Comparison of ENCODE assay signal across 1 cellular context in the genomic region with DNA sequence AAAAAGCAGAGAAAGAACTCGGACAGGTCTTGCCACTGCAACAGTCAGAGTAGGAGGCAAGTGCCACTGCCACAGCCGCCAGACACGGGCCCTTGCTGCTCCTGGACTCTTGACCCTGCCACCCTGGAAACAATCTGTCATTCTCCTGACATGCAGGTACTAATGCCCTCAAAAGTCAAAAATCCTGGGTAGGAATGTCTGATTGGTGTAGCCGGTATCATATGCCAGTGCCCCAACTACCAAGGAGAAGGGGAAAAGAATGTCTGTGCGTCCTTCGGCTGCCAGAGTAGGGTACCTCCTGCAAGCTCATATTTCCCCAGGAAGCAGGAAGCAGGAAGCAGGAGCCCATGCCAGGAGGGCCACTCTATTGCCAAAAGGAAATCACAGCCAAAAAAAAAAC.
TF ChIP-seq lines count a peak whose summit lies in the region.

No MANE protein-coding gene starts in this region.

TF ChIP-seq in liver, 16 proteins besides CTCF, POLR2A, EP300 and RAD21 (continued from another document):
- TF ChIP-seq, protein P1, sequence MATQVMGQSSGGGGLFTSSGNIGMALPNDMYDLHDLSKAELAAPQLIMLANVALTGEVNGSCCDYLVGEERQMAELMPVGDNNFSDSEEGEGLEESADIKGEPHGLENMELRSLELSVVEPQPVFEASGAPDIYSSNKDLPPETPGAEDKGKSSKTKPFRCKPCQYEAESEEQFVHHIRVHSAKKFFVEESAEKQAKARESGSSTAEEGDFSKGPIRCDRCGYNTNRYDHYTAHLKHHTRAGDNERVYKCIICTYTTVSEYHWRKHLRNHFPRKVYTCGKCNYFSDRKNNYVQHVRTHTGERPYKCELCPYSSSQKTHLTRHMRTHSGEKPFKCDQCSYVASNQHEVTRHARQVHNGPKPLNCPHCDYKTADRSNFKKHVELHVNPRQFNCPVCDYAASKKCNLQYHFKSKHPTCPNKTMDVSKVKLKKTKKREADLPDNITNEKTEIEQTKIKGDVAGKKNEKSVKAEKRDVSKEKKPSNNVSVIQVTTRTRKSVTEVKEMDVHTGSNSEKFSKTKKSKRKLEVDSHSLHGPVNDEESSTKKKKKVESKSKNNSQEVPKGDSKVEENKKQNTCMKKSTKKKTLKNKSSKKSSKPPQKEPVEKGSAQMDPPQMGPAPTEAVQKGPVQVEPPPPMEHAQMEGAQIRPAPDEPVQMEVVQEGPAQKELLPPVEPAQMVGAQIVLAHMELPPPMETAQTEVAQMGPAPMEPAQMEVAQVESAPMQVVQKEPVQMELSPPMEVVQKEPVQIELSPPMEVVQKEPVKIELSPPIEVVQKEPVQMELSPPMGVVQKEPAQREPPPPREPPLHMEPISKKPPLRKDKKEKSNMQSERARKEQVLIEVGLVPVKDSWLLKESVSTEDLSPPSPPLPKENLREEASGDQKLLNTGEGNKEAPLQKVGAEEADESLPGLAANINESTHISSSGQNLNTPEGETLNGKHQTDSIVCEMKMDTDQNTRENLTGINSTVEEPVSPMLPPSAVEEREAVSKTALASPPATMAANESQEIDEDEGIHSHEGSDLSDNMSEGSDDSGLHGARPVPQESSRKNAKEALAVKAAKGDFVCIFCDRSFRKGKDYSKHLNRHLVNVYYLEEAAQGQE (IDR thresholded peaks at IDR 0.05): no peak
- TF ChIP-seq FOXA2 (IDR thresholded peaks at IDR 0.05): no peak
- peak; percentile 23 for TF ChIP-seq HNF4G (IDR thresholded peaks at IDR 0.05)
